35 cellular contexts compared by ENCODE assay signal in genomic region chr11:91880660-91881059, GRCh38.
"Had no signal": no experiment of that assay in that cellular context is flagged by ENCODE, and none has a peak within 500 bp of the region (broad histone marks: within the 10 kb centered on the region; RNA-seq: fewer than 3 reads in every experiment).

No MANE protein-coding gene starts in this region.

- H3K9ac ChIP-seq: KMS-11 had no signal

- DNase-seq: Karpas-422, Kasumi-1, MG63, MM.1S, MV-4-11, NCI-H1048, NCI-H1092, NCI-H1092 treated with DMSO at 0.1 percent for 48 hours, NCI-H1105, NCI-H1105 treated with DMSO at 0.1 percent for 48 hours, NCI-H1417, NCI-H1417 treated with DMSO at 0.1 percent for 48 hours, NCI-H1436, NCI-H1436 treated with DMSO at 0.1 percent for 48 hours, NCI-H146, NCI-H1694, NCI-H1694 treated with DMSO at 0.1 percent for 48 hours, NCI-H187, NCI-H187 treated with DMSO at 0.1 percent for 48 hours, NCI-H1930, NCI-H2029, NCI-H2029 treated with DMSO at 0.1 percent for 48 hours, NCI-H2081, NCI-H2081 treated with DMSO at 0.1 percent for 48 hours, NCI-H2107, NCI-H2171, NCI-H2171 treated with DMSO at 0.1 percent for 48 hours, NCI-H2227 treated with DMSO at 0.1 percent for 48 hours, NCI-H226, NCI-H345, NCI-H446, NCI-H446 treated with DMSO at 0.1 percent for 48 hours, NCI-H510A, NCI-H510A treated with DMSO at 0.1 percent for 48 hours had no signal

- H3K4me3 ChIP-seq: MG63 had no signal

- H3K27me3 ChIP-seq: MG63 had no signal

- H3K4me2 ChIP-seq: KMS-11 had no signal

- H3K9me3 ChIP-seq: MG63 had no signal

- H3K27ac ChIP-seq: KMS-11 had no signal

- H3K36me3 ChIP-seq: MG63 had no signal
